In genomic region chr10:118754556-118755423, GRCh38 we compare ENCODE assay signal across 1 cellular context.
TF ChIP-seq lines count a peak whose summit lies in the region.

Gene CACUL1 (minus strand): TSS chr10:118754970. CDS start chr10:118754762, 208 bp downstream.

TF ChIP-seq in HepG2, 621 proteins besides CTCF, POLR2A, EP300 and RAD21 (continued from another document):
- TF ChIP-seq DZIP1 (CRISPR knock-in tag; IDR thresholded peaks at IDR 0.05) (no peak), ZNF10 (CRISPR knock-in tag; IDR thresholded peaks at IDR 0.05; ENCODE audit: borderline replicate concordance, low read depth) (no peak), MNT (IDR thresholded peaks at IDR 0.05) (peak; percentile 88), FOXJ3 (CRISPR knock-in tag; IDR thresholded peaks at IDR 0.05; ENCODE audit: borderline replicate concordance) (no peak), ZNF674 (CRISPR knock-in tag; IDR thresholded peaks at IDR 0.05; ENCODE audit: low read depth) (no peak; the same call in 1 of the 2 replicates), ZNF598 (CRISPR knock-in tag; IDR thresholded peaks at IDR 0.05; ENCODE audit: borderline replicate concordance) (no peak), CAMTA2 (CRISPR knock-in tag; IDR thresholded peaks at IDR 0.05; ENCODE audit: borderline replicate concordance) (peak; percentile 27; the same call in 1 of the 2 replicates), ZBTB2 (CRISPR knock-in tag; IDR thresholded peaks at IDR 0.05; ENCODE audit: low read depth) (no peak), ZHX2 (IDR thresholded peaks at IDR 0.05; ENCODE audit: low read depth) (no peak), ZHX2 (CRISPR knock-in tag; IDR thresholded peaks at IDR 0.05; ENCODE audit: borderline replicate concordance) (no peak), IRX3 (CRISPR knock-in tag; IDR thresholded peaks at IDR 0.05; ENCODE audit: borderline replicate concordance, low read depth) (0 out of 2 replicates have a peak, but pooled peaks have one; percentile 69), GTF2F1 (IDR thresholded peaks at IDR 0.05; ENCODE audit: low read length) (no peak), CBX5 (CRISPR knock-in tag; IDR thresholded peaks at IDR 0.05; ENCODE audit: borderline replicate concordance) (peak; percentile 75; the same call in 1 of the 2 replicates), ZNF207 (IDR thresholded peaks at IDR 0.05; ENCODE audit: borderline replicate concordance) (no peak), TFE3 (CRISPR knock-in tag; IDR thresholded peaks at IDR 0.05) (peak; percentile 91), TIGD3 (CRISPR knock-in tag; IDR thresholded peaks at IDR 0.05; ENCODE audit: borderline replicate concordance) (no peak), ZNF790 (CRISPR knock-in tag; IDR thresholded peaks at IDR 0.05; ENCODE audit: borderline replicate concordance) (0 out of 2 replicates have a peak, but pooled peaks have one; percentile 70), PLSCR1 (CRISPR knock-in tag; IDR thresholded peaks at IDR 0.05; ENCODE audit: borderline replicate concordance) (no peak), NFYB (CRISPR knock-in tag; IDR thresholded peaks at IDR 0.05) (peak; percentile 60), ARHGAP35 (CRISPR knock-in tag; IDR thresholded peaks at IDR 0.05; ENCODE audit: borderline replicate concordance) (peak; percentile 73; the same call in 1 of the 2 replicates), KLF11 (CRISPR knock-in tag; IDR thresholded peaks at IDR 0.05) (no peak), TBX3 (IDR thresholded peaks at IDR 0.05; ENCODE audit: borderline replicate concordance) (no peak), TAF1 (CRISPR knock-in tag; IDR thresholded peaks at IDR 0.05) (peak; percentile 96), ZNF605 (CRISPR knock-in tag; IDR thresholded peaks at IDR 0.05) (peak; percentile 48; the same call in 1 of the 2 replicates)
